ENCODE assay signal across 21 cellular contexts in genomic region chr15:45498701-45499100, GRCh38.
"Had no signal": no experiment of that assay in that cellular context is flagged by ENCODE, and none has a peak within 500 bp of the region (broad histone marks: within the 10 kb centered on the region; RNA-seq: fewer than 3 reads in every experiment).

No MANE protein-coding gene starts in this region.

- H3K9me3 Mint-ChIP-seq: IgD-negative memory B cell had no signal

- H3K4me3 Mint-ChIP-seq: IgD-negative memory B cell had no signal

- H3K9ac ChIP-seq: KMS-11 had no signal

- ATAC-seq: K562, Panc1, PC-3 had no signal

- H3K27ac ChIP-seq: HL-60, KMS-11, RWPE1 had no signal

- H3K27ac Mint-ChIP-seq: IgD-negative memory B cell had no signal

- DNase-seq: Kasumi-1, MM.1S, NCI-H1092 treated with DMSO at 0.1 percent for 48 hours, NCI-H1436, NCI-H187, NCI-H2029, NCI-H2081 treated with DMSO at 0.1 percent for 48 hours, NCI-H2171, NCI-H446, NCI-H510A, NCI-H524 treated with DMSO at 0.1 percent for 48 hours, NCI-H69, NCI-H774, PC-3, SHP77 had no signal

- H3K4me3 ChIP-seq: K562 had no signal

- H3K4me2 ChIP-seq: KMS-11 had no signal

- H3K36me3 Mint-ChIP-seq: IgD-negative memory B cell had no signal
